Comparison of ENCODE assay signal across 32 cellular contexts in genomic region chr1:69220672-69221071, GRCh38.
"Had no signal": no experiment of that assay in that cellular context is flagged by ENCODE, and none has a peak within 500 bp of the region (broad histone marks: within the 10 kb centered on the region; RNA-seq: fewer than 3 reads in every experiment).

No MANE protein-coding gene starts in this region.

- H3K27ac Mint-ChIP-seq: activated CD4-positive, alpha-beta T cell treated with anti-CD3 and anti-CD28 coated beads, Interleukin-2, amount 10 ng/mL, durations not matched to agents 7 days and 5 days; activated CD8-positive, alpha-beta T cell treated with anti-CD3 and anti-CD28 coated beads, Interleukin-2, amount 10 ng/mL, durations not matched to agents 7 days and 5 days; activated naive CD4-positive, alpha-beta T cell treated with anti-CD3 and anti-CD28 coated beads for 36 hours; activated naive CD4-positive, alpha-beta T cell treated with anti-CD3 and anti-CD28 coated beads, Interleukin-2, amount 50 U/mL, for 72 hours; activated T-cell treated with anti-CD3 and anti-CD28 coated beads, Interleukin-2, amount 50 U/mL, for 24 hours; activated T-helper 1 cell treated with anti-CD3 and anti-CD28 coated beads, Interleukin-12 subunit alpha, Interleukin-12 subunit beta, Interleukin-2, Interleukin-4 antibody, amounts not matched to agents 30 ng/mL and 10 ng/mL and 1 ng/mL, durations not matched to agents 14 hours and 24 hours and 36 hours; brain had no signal

- H3K27me3 Mint-ChIP-seq: activated CD4-positive, alpha-beta T cell treated with anti-CD3 and anti-CD28 coated beads, Interleukin-2, amount 10 ng/mL, durations not matched to agents 7 days and 5 days; activated T-cell treated with anti-CD3 and anti-CD28 coated beads, Interleukin-2, amount 50 U/mL, for 24 hours; brain had no signal

- H3K27me3 ChIP-seq: adrenal gland, Peyer's patch had no signal

- H3K4me1 Mint-ChIP-seq: activated CD4-positive, alpha-beta T cell treated with anti-CD3 and anti-CD28 coated beads, Interleukin-2, amount 10 ng/mL, durations not matched to agents 7 days and 5 days; brain had no signal

- H3K4me3 Mint-ChIP-seq: activated CD4-positive, alpha-beta T cell treated with anti-CD3 and anti-CD28 coated beads, Interleukin-2, amount 10 ng/mL, durations not matched to agents 7 days and 5 days; activated CD8-positive, alpha-beta T cell treated with anti-CD3 and anti-CD28 coated beads, Interleukin-2, amount 10 ng/mL, durations not matched to agents 7 days and 5 days; activated naive CD4-positive, alpha-beta T cell treated with anti-CD3 and anti-CD28 coated beads for 36 hours; activated T-cell treated with anti-CD3 and anti-CD28 coated beads, Interleukin-2, amount 50 U/mL, for 24 hours; activated T-helper 1 cell treated with anti-CD3 and anti-CD28 coated beads, Interleukin-12 subunit alpha, Interleukin-12 subunit beta, Interleukin-2, Interleukin-4 antibody, amounts not matched to agents 30 ng/mL and 10 ng/mL and 1 ng/mL, durations not matched to agents 14 hours and 24 hours and 36 hours; brain had no signal

- H3K36me3 ChIP-seq: adrenal gland, Peyer's patch, WERI-Rb-1 had no signal

- H3K27ac ChIP-seq: adrenal gland, Peyer's patch, RWPE1, WERI-Rb-1 had no signal

- DNase-seq: activated CD4-positive, alpha-beta T cell treated with anti-CD3 and anti-CD28 coated beads, Interleukin-2, amount 10 ng/mL, durations not matched to agents 7 days and 5 days; activated CD4-positive, alpha-beta T cell treated with anti-CD3 and anti-CD28 coated beads, Interleukin-2, amount 50 U/mL, for 48 hours; activated CD8-positive, alpha-beta T cell treated with anti-CD3 and anti-CD28 coated beads, Interleukin-2, amount 10 ng/mL, durations not matched to agents 7 days and 5 days; activated gamma-delta T cell treated with Interleukin-2 at 50 U/mL for 16 hours; activated naive CD4-positive, alpha-beta T cell treated with anti-CD3 and anti-CD28 coated beads for 36 hours; activated T-cell treated with anti-CD3 and anti-CD28 coated beads, Interleukin-2, amount 50 U/mL, for 24 hours; adrenal gland; anterior cingulate cortex; caudate nucleus; cerebellar nuclear complex; Karpas-422; KBM-7; NCI-H1105; NCI-H1417 treated with DMSO at 0.1 percent for 48 hours; NCI-H187 treated with DMSO at 0.1 percent for 48 hours; NCI-H2081 treated with DMSO at 0.1 percent for 48 hours; NCI-H345; NCI-H524 treated with DMSO at 0.1 percent for 48 hours; NK-92 treated with Interleukin-12 subunit alpha and Interleukin-12 subunit beta, amount 100 ng/mL, for 24 hours; PC-3; Peyer's patch; SW 1271; T-helper 1 cell; T-helper 2 cell; T-helper 9 cell; WERI-Rb-1 had no signal

- FAIRE-seq: bronchial epithelial cell had no signal

- ATAC-seq: activated CD8-positive, alpha-beta T cell treated with anti-CD3 and anti-CD28 coated beads, Interleukin-2, amount 10 ng/mL, durations not matched to agents 7 days and 5 days; activated naive CD4-positive, alpha-beta T cell treated with anti-CD3 and anti-CD28 coated beads, Interleukin-2, amount 50 U/mL, for 72 hours; PC-3; Right ventricle myocardium inferior had no signal

- H3K4me1 ChIP-seq: adrenal gland, Peyer's patch had no signal

- H3K4me3 ChIP-seq: adrenal gland, Peyer's patch had no signal

- H3K36me3 Mint-ChIP-seq: activated naive CD4-positive, alpha-beta T cell treated with anti-CD3 and anti-CD28 coated beads, Interleukin-2, amount 50 U/mL, for 72 hours; brain had no signal

- H3K9me3 ChIP-seq: adrenal gland, Peyer's patch had no signal

- H3K9me3 Mint-ChIP-seq: activated CD4-positive, alpha-beta T cell treated with anti-CD3 and anti-CD28 coated beads, Interleukin-2, amount 10 ng/mL, durations not matched to agents 7 days and 5 days; activated naive CD4-positive, alpha-beta T cell treated with anti-CD3 and anti-CD28 coated beads for 36 hours; activated T-cell treated with anti-CD3 and anti-CD28 coated beads, Interleukin-2, amount 50 U/mL, for 24 hours; activated T-helper 1 cell treated with anti-CD3 and anti-CD28 coated beads, Interleukin-12 subunit alpha, Interleukin-12 subunit beta, Interleukin-2, Interleukin-4 antibody, amounts not matched to agents 30 ng/mL and 10 ng/mL and 1 ng/mL, durations not matched to agents 14 hours and 24 hours and 36 hours had no signal
